12 cellular contexts compared by ENCODE assay signal in genomic region chr20:33729101-33729500, GRCh38. TPM values are rescaled to one million over a fixed set of nuclear protein-coding genes. Genes with fewer than 3 reads are reported as not detected.
DNase-seq lines count a peak whose midpoint lies in the region; ATAC-seq and TF ChIP-seq lines count a peak whose summit lies in the region.
"Had no signal": no experiment of that assay in that cellular context is flagged by ENCODE, and none has a peak within 500 bp of the region (broad histone marks: within the 10 kb centered on the region; RNA-seq: fewer than 3 reads in every experiment).

No MANE protein-coding gene starts in this region.

- H3K4me1 Mint-ChIP-seq in activated naive CD4-positive, alpha-beta T cell treated with anti-CD3 and anti-CD28 coated beads, Interleukin-2, amount 50 U/mL, for 24 hours = peaks cover 18% of the 10 kb centered on the region
- H3K4me1 Mint-ChIP-seq in mesothelial cell of epicardium = peaks cover 51% of the 10 kb centered on the region

- no peak overlapping the region for H2AK5ac ChIP-seq in trophoblast cell (ENCODE audit: low read length)

- H3K27me3 Mint-ChIP-seq in activated naive CD4-positive, alpha-beta T cell treated with anti-CD3 and anti-CD28 coated beads, Interleukin-2, amount 50 U/mL, for 24 hours = no peaks in the 10 kb centered on the region
- no peaks in the 10 kb centered on the region for H3K27me3 Mint-ChIP-seq in mesothelial cell of epicardium (ENCODE audit: low read depth)

- H3K4me2 ChIP-seq in trophoblast cell (ENCODE audit: low read length) = peak overlapping the region; percentile 33
- H3K4me2 ChIP-seq: BLaER1 had no signal

- H2BK12ac ChIP-seq in trophoblast cell (ENCODE audit: low read length) = no peak overlapping the region

- intact Hi-C loops in Right ventricle myocardium inferior (cut with DNase I) = no loop called here

- no peak overlapping the region for H4K8ac ChIP-seq in trophoblast cell (ENCODE audit: low read depth, low read length)

- H2AFZ ChIP-seq in trophoblast cell (ENCODE audit: insufficient read depth, low read length, poor library complexity) = no peak overlapping the region

- peaks cover 7 to 16% of the 10 kb centered on the region in 2 experiments for H3K4me1 ChIP-seq in trophoblast cell (ENCODE audit: control insufficient read depth in 1 of 2, insufficient read depth in 2 of 2, low read length in 2 of 2)

- H3K4ac ChIP-seq in trophoblast cell (ENCODE audit: low read depth, low read length) = no peak overlapping the region

- no peak overlapping the region for H4K91ac ChIP-seq in trophoblast cell (ENCODE audit: low read depth, low read length)

- H3K9ac ChIP-seq in trophoblast cell (ENCODE audit: low read length) = no peak overlapping the region
- H3K9ac ChIP-seq: BLaER1 had no signal

- no peaks in the 10 kb centered on the region for H3K36me3 Mint-ChIP-seq in activated naive CD4-positive, alpha-beta T cell treated with anti-CD3 and anti-CD28 coated beads, Interleukin-2, amount 50 U/mL, for 24 hours
- no peaks in the 10 kb centered on the region for H3K36me3 Mint-ChIP-seq in mesothelial cell of epicardium

- no peak overlapping the region for H3K23ac ChIP-seq in trophoblast cell (ENCODE audit: low read length)

- no peaks in the 10 kb centered on the region for H3K27me3 ChIP-seq in trophoblast cell (ENCODE audit: insufficient read depth, low read length)
- H3K27me3 ChIP-seq: BLaER1 had no signal

- no peaks in the 10 kb centered on the region for H3K9me3 ChIP-seq in trophoblast cell (ENCODE audit: insufficient read depth, low read depth, low read length)
- H3K9me3 ChIP-seq: BLaER1, HAP-1 had no signal

- H4K12ac ChIP-seq in trophoblast cell (ENCODE audit: low read depth, low read length) = no peak overlapping the region

- peaks cover 4% of the 10 kb centered on the region for H3K79me2 ChIP-seq in trophoblast cell (ENCODE audit: control insufficient read depth, insufficient read depth, low read length, poor library complexity)

- H3K14ac ChIP-seq in trophoblast cell (ENCODE audit: low read length) = no peak overlapping the region

- no peaks in the 10 kb centered on the region for H3K9me3 Mint-ChIP-seq in activated naive CD4-positive, alpha-beta T cell treated with anti-CD3 and anti-CD28 coated beads, Interleukin-2, amount 50 U/mL, for 24 hours
- H3K9me3 Mint-ChIP-seq in mesothelial cell of epicardium = no peaks in the 10 kb centered on the region

- H3K4me3 Mint-ChIP-seq in activated naive CD4-positive, alpha-beta T cell treated with anti-CD3 and anti-CD28 coated beads, Interleukin-2, amount 50 U/mL, for 24 hours = no peak overlapping the region
- peak overlapping the region; percentile 23 for H3K4me3 Mint-ChIP-seq in mesothelial cell of epicardium

- H3K4me3 ChIP-seq in trophoblast cell (ENCODE audit: low read depth, low read length) = no peak overlapping the region
- H3K4me3 ChIP-seq: BLaER1, HAP-1 had no signal

- DNase-seq in activated naive CD4-positive, alpha-beta T cell treated with anti-CD3 and anti-CD28 coated beads, Interleukin-2, amount 50 U/mL, for 16 hours = no peak
- DNase-seq in mesothelial cell of epicardium (ENCODE audit: low spot score in 2 of 2, unreplicated experiment in 2 of 2) = no peak
- DNase-seq in trophoblast cell = peak; percentile 63 to 89
- DNase-seq in Right ventricle myocardium inferior (ENCODE audit: missing footprints) = no peak
- DNase-seq in activated CD4-positive, alpha-beta T cell treated with anti-CD3 and anti-CD28 coated beads, Interleukin-2, amount 50 U/mL, for 1 hour = no peak
- DNase-seq: Calu3, DMS 273 treated with DMSO at 0.1 percent for 48 hours had no signal

- TF ChIP-seq CTCF in mesothelial cell of epicardium (IDR thresholded peaks at IDR 0.05; ENCODE audit: unreplicated experiment) = no peak

- H3K27ac Mint-ChIP-seq in activated naive CD4-positive, alpha-beta T cell treated with anti-CD3 and anti-CD28 coated beads, Interleukin-2, amount 50 U/mL, for 24 hours = peak overlapping the region; percentile 6
- peak overlapping the region; percentile 95 for H3K27ac Mint-ChIP-seq in mesothelial cell of epicardium

- H3K27ac ChIP-seq in trophoblast cell (ENCODE audit: low read depth, low read length) = no peak overlapping the region
- H3K27ac ChIP-seq: BLaER1, HL-60 had no signal

- H3K36me3 ChIP-seq in trophoblast cell (ENCODE audit: control insufficient read depth in 1 of 2, insufficient read depth in 2 of 2, low read length in 2 of 2) = no peaks in the 10 kb centered on the region
- H3K36me3 ChIP-seq: BLaER1, HAP-1 had no signal

- H2BK120ac ChIP-seq in trophoblast cell (ENCODE audit: insufficient read depth, low read length, poor library complexity) = no peak overlapping the region

- no peak overlapping the region for H2BK5ac ChIP-seq in trophoblast cell (ENCODE audit: low read depth, low read length, poor library complexity)

- peaks cover 13% of the 10 kb centered on the region for H3K79me1 ChIP-seq in trophoblast cell (ENCODE audit: low read length)

- H3K18ac ChIP-seq in trophoblast cell (ENCODE audit: low read length) = no peak overlapping the region

- WGBS in trophoblast cell (ENCODE audit: extremely low coverage, insufficient coverage, insufficient read length) = no CpG with 5 or more reads among the region's 4 CpGs

- ATAC-seq in Right ventricle myocardium inferior = no peak
- no peak for ATAC-seq in GM19455 (IDR thresholded peaks at IDR 0.05; ENCODE audit: unreplicated experiment)

RNA-seq across cellular contexts. Expression of gene ZNF341, which starts 2.7 kb away (rescaled TPM):
- 5.3 to 5.4 TPM (median 5.4 TPM) in 3 replicates for total RNA-seq in mesothelial cell of epicardium
- 3.8 and 4.0 TPM in 2 replicates for polyA plus RNA-seq in trophoblast cell (2013)
- 1.8 TPM for total RNA-seq in Right ventricle myocardium inferior

RNA-seq across cellular contexts. Expression of gene PXMP4, which starts 9.0 kb away (rescaled TPM):
- total RNA-seq in mesothelial cell of epicardium (7.0 to 7.5 TPM (median 7.4 TPM) in 3 replicates), Right ventricle myocardium inferior (11.4 TPM)
- 1.9 and 2.4 TPM in 2 replicates for polyA plus RNA-seq in trophoblast cell (2013)

RNA-seq across cellular contexts. Expression of gene E2F1, which starts 42.9 kb away (rescaled TPM):
- 16.7 to 18.1 TPM (median 16.9 TPM) in 3 replicates for total RNA-seq in mesothelial cell of epicardium
- 7.1 TPM in 2 replicates for polyA plus RNA-seq in trophoblast cell (2013)
- 2.3 TPM for total RNA-seq in Right ventricle myocardium inferior

RNA-seq across cellular contexts. Expression of gene NECAB3, which starts 54.9 kb away (rescaled TPM):
- total RNA-seq in mesothelial cell of epicardium (58.4 to 60.1 TPM (median 58.6 TPM) in 3 replicates), Right ventricle myocardium inferior (70.8 TPM)
- polyA plus RNA-seq in trophoblast cell (2013) = 15.3 and 17.0 TPM in 2 replicates

Comparison
In these comparisons a context has a peak if more than half of its experiments do, and no peak if none do; other contexts are left out.
1. DNase-seq: peak in trophoblast cell (2 of 2); none in activated naive CD4-positive, alpha-beta T cell treated with anti-CD3 and anti-CD28 coated beads, Interleukin-2, amount 50 U/mL, for 16 hours (single experiment), mesothelial cell of epicardium (0 of 2), Right ventricle myocardium inferior (single experiment) and activated CD4-positive, alpha-beta T cell treated with anti-CD3 and anti-CD28 coated beads, Interleukin-2, amount 50 U/mL, for 1 hour (single experiment).